Comparison of ENCODE assay signal across 8 cellular contexts in the genomic region with DNA sequence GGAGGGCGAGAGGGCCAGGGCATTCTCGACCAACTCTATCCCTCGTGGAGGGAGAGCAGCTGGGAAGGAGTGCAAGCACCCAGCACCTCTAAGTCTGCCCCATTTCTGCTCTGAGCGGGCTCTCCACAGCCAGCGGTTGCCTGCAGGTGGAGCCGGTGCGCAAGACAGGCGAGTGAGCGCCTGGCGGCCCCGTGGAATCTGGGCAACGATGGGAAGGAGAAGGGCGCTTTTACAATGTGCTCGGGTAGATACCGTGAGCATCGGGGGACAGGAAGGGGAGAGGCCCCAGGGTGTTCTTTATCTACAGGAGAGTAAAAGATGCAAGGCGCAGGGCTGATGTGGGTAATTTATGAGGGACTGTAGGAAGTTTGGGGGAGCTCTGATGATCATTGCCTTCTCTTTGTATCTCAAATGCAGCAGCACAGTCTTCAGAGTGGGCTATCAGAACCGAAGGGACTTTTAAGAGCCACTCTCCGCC. TPM values are rescaled to one million over a fixed set of nuclear protein-coding genes. Genes with fewer than 3 reads are reported as not detected.
DNase-seq lines count a peak whose midpoint lies in the region; ATAC-seq and TF ChIP-seq lines count a peak whose summit lies in the region.

No MANE protein-coding gene starts in this region.

- peak overlapping the region; percentile 78 for H3K4me3 ChIP-seq in mesendoderm (ENCODE audit: low read length)

- H3K4me1 Mint-ChIP-seq in CD4-positive, alpha-beta T cell (ENCODE audit: low read depth), result peaks cover 25% of the 10 kb centered on the region
- peaks cover 24 to 25% of the 10 kb centered on the region in 2 donors for H3K4me1 Mint-ChIP-seq in effector memory CD8-positive, alpha-beta T cell (ENCODE audit: low read depth in 2 of 2)

- peaks cover 18% of the 10 kb centered on the region for H3K36me3 Mint-ChIP-seq in CD4-positive, alpha-beta T cell (ENCODE audit: low read depth)
- H3K36me3 Mint-ChIP-seq in effector memory CD8-positive, alpha-beta T cell (ENCODE audit: insufficient read depth), result peaks cover 9% of the 10 kb centered on the region

- H4K5ac ChIP-seq in mesendoderm (ENCODE audit: low read length), result no peak overlapping the region

- H2BK15ac ChIP-seq in mesendoderm (replicated peaks; ENCODE audit: low read depth), result no peak overlapping the region

- H3K79me1 ChIP-seq in mesendoderm (ENCODE audit: low read length), result peaks cover 10% of the 10 kb centered on the region

- H3K18ac ChIP-seq in mesendoderm (ENCODE audit: low read length), result peak overlapping the region; percentile 91

- no peak overlapping the region for H3K23ac ChIP-seq in mesendoderm (ENCODE audit: low read length)

- H3K4me1 ChIP-seq in mesendoderm (ENCODE audit: control insufficient read depth, low read depth, low read length), result no peaks in the 10 kb centered on the region

- no peak overlapping the region for H2BK5ac ChIP-seq in mesendoderm (ENCODE audit: low read length)

- no peaks in the 10 kb centered on the region for H3K9me3 Mint-ChIP-seq in CD4-positive, alpha-beta T cell
- H3K9me3 Mint-ChIP-seq in effector memory CD8-positive, alpha-beta T cell, result no peaks in the 10 kb centered on the region

- H3K27ac Mint-ChIP-seq in CD4-positive, alpha-beta T cell, result peak overlapping the region; percentile 85
- H3K27ac Mint-ChIP-seq in effector memory CD8-positive, alpha-beta T cell, result peak overlapping the region; percentile 79

- peak overlapping the region; percentile 89 for H3K56ac ChIP-seq in mesendoderm (ENCODE audit: low read length)

- H3K4me3 Mint-ChIP-seq in CD4-positive, alpha-beta T cell, result peak overlapping the region; percentile 93
- peak overlapping the region; percentile 86 to 93 for H3K4me3 Mint-ChIP-seq in effector memory CD8-positive, alpha-beta T cell

- no CpG with 5 or more reads among the region's 19 CpGs for WGBS in mesendoderm (ENCODE audit: extremely low coverage, insufficient coverage, low lambda C conversion rate)

- no peak overlapping the region for H3K4ac ChIP-seq in mesendoderm (ENCODE audit: low read depth, low read length)

- TF ChIP-seq CTCF in CD4-positive, alpha-beta T cell (IDR thresholded peaks at IDR 0.05), result peak; percentile 84

- ATAC-seq in CD4-positive, alpha-beta T cell (ENCODE audit: poor library complexity), result peak; percentile 81
- ATAC-seq in GM19397 (IDR thresholded peaks at IDR 0.05; ENCODE audit: unreplicated experiment) (peak; percentile 49), HG03565 (IDR thresholded peaks at IDR 0.05; ENCODE audit: unreplicated experiment) (peak; percentile 56)
- ATAC-seq in effector memory CD8-positive, alpha-beta T cell (replicated peaks), result peak; percentile 77

- H3K79me2 ChIP-seq in mesendoderm (ENCODE audit: control insufficient read depth, insufficient read depth, low read length), result peaks cover 17% of the 10 kb centered on the region

- no peaks in the 10 kb centered on the region for H3K9me3 ChIP-seq in CD4-positive, alpha-beta T cell (ENCODE audit: control insufficient read depth, low read length)

- no peaks in the 10 kb centered on the region for H3K36me3 ChIP-seq in mesendoderm (ENCODE audit: control insufficient read depth, insufficient read depth, low read length)

- POLR2A ChIA-PET in CD4-positive, alpha-beta T cell (lab: Charles Lee), result interaction anchor here (0.6 to 1.3 kb wide), 6 partner anchors 20 to 299 kb away, joined by 3 to 5 read pairs (median 4); partner anchors contain the start of gene SLC20A1

- H3K4me2 ChIP-seq in mesendoderm (ENCODE audit: low read length), result peak overlapping the region; percentile 98

- no peaks in the 10 kb centered on the region for H3K27me3 ChIP-seq in CD4-positive, alpha-beta T cell (ENCODE audit: control insufficient read depth, insufficient read depth, low read length)
- H3K27me3 ChIP-seq in mesendoderm (ENCODE audit: insufficient read depth, low read length, poor library complexity), result no peaks in the 10 kb centered on the region

- DNase-seq in CD4-positive, alpha-beta T cell, result peak; percentile 72 to 81 (median 76)
- DNase-seq in NK-92 (lab: John Stamatoyannopoulos, UW; ENCODE audit: unreplicated experiment) (peak; percentile 31), mesendoderm (peak; percentile 86)
- peak; percentile 90 for DNase-seq in activated CD8-positive, alpha-beta memory T cell treated with anti-CD3 and anti-CD28 coated beads for 24 hours
- peak; percentile 73 to 81 (median 74) for DNase-seq in effector memory CD8-positive, alpha-beta T cell
- DNase-seq in stimulated activated CD8-positive, alpha-beta memory T cell treated with anti-CD3 and anti-CD28 coated beads, Interleukin-12 subunit alpha, Interleukin-12 subunit beta, amount 100 ng/mL, for 4 hours (ENCODE audit: low read depth), result peak; percentile 70

- no peak overlapping the region for H2AK5ac ChIP-seq in mesendoderm (ENCODE audit: low read length)

- CTCF ChIA-PET in CD4-positive, alpha-beta T cell (lab: Charles Lee), result interaction anchor here (0.6 to 2.7 kb wide), 22 partner anchors 10 to 426 kb away, joined by 3 to 24 read pairs (median 3); partner anchors contain the start of genes CHCHD5, POLR1B, RGPD8 and TMEM87B

- peak overlapping the region; percentile 60 for H4K8ac ChIP-seq in mesendoderm (ENCODE audit: low read depth, low read length)

- peak overlapping the region; percentile 89 for H3K9ac ChIP-seq in mesendoderm (ENCODE audit: low read length)

- H2BK120ac ChIP-seq in mesendoderm (ENCODE audit: low read depth, low read length), result no peak overlapping the region

- H3K27ac ChIP-seq in CD4-positive, alpha-beta T cell (ENCODE audit: low read depth, low read length), result peak overlapping the region; percentile 75
- H3K27ac ChIP-seq in mesendoderm (ENCODE audit: low read depth, low read length), result peak overlapping the region; percentile 79

- intact Hi-C loops in CD4-positive, alpha-beta T cell (cut with DNase I, micrococcal nuclease), result loop anchor here (1.0 to 5.0 kb wide), 8 partner anchors 62 to 1411 kb away; partner anchors contain the start of genes ACTR3 (in 1 of the 2), ANAPC1 (in 1 of the 2), CHCHD5 (in 1 of the 2) and POLR1B (in 1 of the 2)

- no peaks in the 10 kb centered on the region for H3K27me3 Mint-ChIP-seq in CD4-positive, alpha-beta T cell
- H3K27me3 Mint-ChIP-seq in effector memory CD8-positive, alpha-beta T cell, result no peaks in the 10 kb centered on the region

RNA-seq across cellular contexts. Expression of gene TTL, which starts 0.9 kb away (rescaled TPM):
- total RNA-seq in CD4-positive, alpha-beta T cell, result 10 to 100 TPM in 1 of 2 experiments, 1 to 10 TPM in 1; 9.9 to 10.8 TPM
- polyA plus RNA-seq in mesendoderm (2013, experiment 1 of 2), result 28.1 TPM
- polyA plus RNA-seq in mesendoderm (2013, experiment 2 of 2), result 28.8 TPM

RNA-seq across cellular contexts. Expression of gene RGPD8, which starts 47.6 kb away (rescaled TPM):
- total RNA-seq in CD4-positive, alpha-beta T cell, result 10 to 100 TPM; 61.1 to 65.9 TPM
- 7.6 TPM for polyA plus RNA-seq in mesendoderm (2013, experiment 1 of 2)
- polyA plus RNA-seq in mesendoderm (2013, experiment 2 of 2), result 7.3 TPM

Comparison
In these comparisons a context has a peak if more than half of its experiments do, and no peak if none do; other contexts are left out.
1. Peak in every context shown above with its lines: DNase-seq, ATAC-seq, H3K4me3 ChIP-seq and H3K27ac ChIP-seq.
2. DNase-seq: peak in every context shown above with its lines; median percentile 90 in activated CD8-positive, alpha-beta memory T cell treated with anti-CD3 and anti-CD28 coated beads for 24 hours; 86 in mesendoderm; 76 in CD4-positive, alpha-beta T cell; 74 in effector memory CD8-positive, alpha-beta T cell; 70 in stimulated activated CD8-positive, alpha-beta memory T cell treated with anti-CD3 and anti-CD28 coated beads, Interleukin-12 subunit alpha, Interleukin-12 subunit beta, amount 100 ng/mL, for 4 hours; 31 in NK-92.